In genomic region chr17:27499451-27500265, GRCh38 we compare ENCODE assay signal across 16 cellular contexts.
"Had no signal": no experiment of that assay in that cellular context is flagged by ENCODE, and none has a peak within 500 bp of the region (broad histone marks: within the 10 kb centered on the region; RNA-seq: fewer than 3 reads in every experiment).

No MANE protein-coding gene starts in this region.

- ATAC-seq: activated CD4-positive, alpha-beta T cell treated with anti-CD3 and anti-CD28 coated beads for 36 hours; activated CD8-positive, alpha-beta T cell treated with anti-CD3 and anti-CD28 coated beads for 36 hours; activated naive CD8-positive, alpha-beta T cell treated with anti-CD3 and anti-CD28 coated beads, Interleukin-2, amount 50 U/mL, for 24 hours; foreskin keratinocyte; heart left ventricle; sciatic nerve; stimulated activated naive CD8-positive, alpha-beta T cell treated with anti-CD3 and anti-CD28 coated beads, Interleukin-15, Interleukin-2, amounts not matched to agents 100 U/mL and 50 U/mL, for 24 hours had no signal

- H3K36me3 ChIP-seq: heart left ventricle, neutrophil, thoracic aorta had no signal

- H3K27me3 ChIP-seq: foreskin keratinocyte, heart left ventricle, neutrophil had no signal

- FAIRE-seq: astrocyte had no signal

- H3K4me3 ChIP-seq: heart left ventricle, thoracic aorta had no signal

- DNase-seq: activated CD4-positive, alpha-beta T cell treated with anti-CD3 and anti-CD28 coated beads for 36 hours; activated CD8-positive, alpha-beta memory T cell treated with anti-CD3 and anti-CD28 coated beads, Interleukin-2, amount 50 U/mL, for 48 hours; activated CD8-positive, alpha-beta T cell treated with anti-CD3 and anti-CD28 coated beads for 36 hours; activated naive CD4-positive, alpha-beta T cell treated with Interleukin-2 at 50 U/mL for 16 hours; activated naive CD8-positive, alpha-beta T cell treated with anti-CD3 and anti-CD28 coated beads, Interleukin-2, amount 50 U/mL, for 24 hours; foreskin keratinocyte; heart left ventricle; islet precursor cell; posterior cingulate gyrus; stimulated activated naive CD8-positive, alpha-beta T cell treated with anti-CD3 and anti-CD28 coated beads, Interleukin-15, Interleukin-2, amounts not matched to agents 100 U/mL and 50 U/mL, for 24 hours had no signal

- H3K27ac ChIP-seq: foreskin keratinocyte, heart left ventricle, neutrophil, RWPE1, thoracic aorta, VCaP had no signal

- H3K9me3 ChIP-seq: neutrophil, thoracic aorta had no signal
